ENCODE assay signal across 10 cellular contexts in the genomic region with DNA sequence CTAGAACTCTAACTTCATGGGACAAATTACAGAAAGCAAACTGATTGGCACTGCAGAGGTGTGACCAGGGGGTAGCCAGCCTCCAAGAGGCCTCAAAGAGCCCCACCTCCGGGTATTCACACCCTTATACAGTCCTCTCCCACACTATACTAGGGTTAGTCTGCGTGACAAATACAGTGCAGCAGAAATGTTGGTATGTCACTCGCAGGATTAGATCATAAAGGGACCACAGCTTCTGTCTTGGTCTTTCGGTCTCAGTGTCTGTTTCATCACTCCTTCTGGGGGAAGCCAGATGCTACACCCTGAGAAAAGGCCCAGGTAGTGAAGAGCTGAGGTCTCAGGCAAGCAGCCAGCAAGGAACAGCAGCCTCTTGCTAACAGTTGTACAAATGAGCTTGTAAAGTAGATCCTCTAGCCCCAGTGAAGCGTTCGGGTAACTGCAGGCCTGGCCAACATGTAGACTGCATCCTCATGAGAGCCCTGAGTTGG.
DNase-seq lines count a peak whose midpoint lies in the region; ATAC-seq, FAIRE-seq and TF ChIP-seq lines count a peak whose summit lies in the region.
"Had no signal": no experiment of that assay in that cellular context is flagged by ENCODE, and none has a peak within 500 bp of the region (broad histone marks: within the 10 kb centered on the region; RNA-seq: fewer than 3 reads in every experiment).

No MANE protein-coding gene starts in this region.

- no peak overlapping the region for H3K4me3 ChIP-seq in fibroblast of villous mesenchyme (ENCODE audit: low read depth, low read length)
- H3K4me3 ChIP-seq in effector memory CD4-positive, alpha-beta T cell (ENCODE audit: insufficient read depth, low read depth, low read length, poor library complexity, severe bottlenecking), result no peak overlapping the region

- no peaks in the 10 kb centered on the region for H3K4me1 ChIP-seq in effector memory CD4-positive, alpha-beta T cell (ENCODE audit: control insufficient read depth, insufficient read depth, low read length, poor library complexity, severe bottlenecking)

- FAIRE-seq in frontal cortex (lab: Jason Lieb, UNC), result no peak

- H3K36me3 ChIP-seq in effector memory CD4-positive, alpha-beta T cell (ENCODE audit: control insufficient read depth, insufficient read depth, low read length), result peaks cover 61% of the 10 kb centered on the region

- no peaks in the 10 kb centered on the region for H3K27me3 ChIP-seq in effector memory CD4-positive, alpha-beta T cell (replicated peaks; ENCODE audit: control insufficient read depth, insufficient read depth, low read length, poor library complexity, severe bottlenecking)

- no peak overlapping the region for H3K27ac ChIP-seq in effector memory CD4-positive, alpha-beta T cell (ENCODE audit: insufficient read depth, low read length, poor library complexity, severe bottlenecking)

- DNase-seq in GM10266 (ENCODE audit: extremely low spot score), result peak; percentile 75
- DNase-seq in fibroblast of villous mesenchyme (ENCODE audit: low read depth), result peak; percentile 20
- no peak for DNase-seq in activated effector memory CD4-positive, alpha-beta T cell treated with anti-CD3 and anti-CD28 coated beads, Interleukin-2, amount 50 U/mL, for 16 hours
- no peak for DNase-seq in frontal cortex (ENCODE audit: low spot score in 2 of 2)
- no peak for DNase-seq in inferior parietal cortex (ENCODE audit: extremely low spot score)
- DNase-seq in effector memory CD4-positive, alpha-beta T cell, result no peak
- DNase-seq: activated effector memory CD4-positive, alpha-beta T cell treated with Interleukin-2 at 50 U/mL for 16 hours; NCI-H1694 treated with DMSO at 0.1 percent for 48 hours had no signal

- TF ChIP-seq CTCF in GM10266 (IDR thresholded peaks at IDR 0.05; ENCODE audit: control insufficient read depth, insufficient read depth, low read depth, missing control alignments), result no peak
- TF ChIP-seq CTCF in fibroblast of villous mesenchyme (IDR thresholded peaks at IDR 0.05; ENCODE audit: insufficient read depth, low read depth, low read length), result no peak

- ATAC-seq in GM19452 (IDR thresholded peaks at IDR 0.05; ENCODE audit: unreplicated experiment) (peak; percentile 89), HG03139 (IDR thresholded peaks at IDR 0.05; ENCODE audit: unreplicated experiment) (peak; percentile 85)

- H3K9me3 ChIP-seq in effector memory CD4-positive, alpha-beta T cell (ENCODE audit: control insufficient read depth, low read length), result no peaks in the 10 kb centered on the region

Comparison
In these comparisons a context has a peak if more than half of its experiments do, and no peak if none do; other contexts are left out.
1. DNase-seq: peak in GM10266 (single experiment) and fibroblast of villous mesenchyme (single experiment); none in activated effector memory CD4-positive, alpha-beta T cell treated with anti-CD3 and anti-CD28 coated beads, Interleukin-2, amount 50 U/mL, for 16 hours (single experiment), frontal cortex (0 of 2), inferior parietal cortex (single experiment) and effector memory CD4-positive, alpha-beta T cell (0 of 3).